Comparison of ENCODE assay signal across 8 cellular contexts in the genomic region with DNA sequence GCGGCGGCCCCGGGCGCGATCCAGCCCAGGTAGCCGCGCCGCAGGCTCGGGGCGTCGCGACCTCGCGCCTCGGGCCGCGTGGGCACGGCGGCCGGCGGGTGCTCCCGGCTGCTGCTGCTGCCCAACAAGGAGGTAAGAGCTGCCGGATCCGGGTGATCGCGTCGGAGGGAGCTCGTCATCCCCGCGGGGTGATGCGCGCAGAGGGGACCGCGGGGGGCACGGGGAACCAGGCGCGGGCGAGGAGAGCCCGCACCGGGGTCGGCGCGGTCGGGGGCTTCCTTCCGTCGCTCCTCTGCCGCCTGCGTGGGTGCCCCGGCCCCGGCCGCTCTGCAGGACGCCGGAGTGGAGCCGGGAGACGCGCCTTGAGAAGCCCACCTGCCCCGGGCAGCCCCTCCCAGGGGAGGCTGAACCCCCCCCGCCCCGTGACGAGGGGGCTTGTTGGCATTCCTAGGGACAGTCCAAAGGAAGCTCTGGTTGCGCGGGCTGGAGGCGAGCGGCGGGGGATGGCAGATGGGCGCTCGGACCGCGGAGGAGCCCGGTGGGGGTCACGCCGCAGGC.
DNase-seq lines count a peak whose midpoint lies in the region; ATAC-seq and TF ChIP-seq lines count a peak whose summit lies in the region.

No MANE protein-coding gene starts in this region.

- H3K36me3 ChIP-seq in esophagus (ENCODE audit: control insufficient read depth in 2 of 2, insufficient read depth in 2 of 2, low read length in 1 of 2) (no peaks in the 10 kb centered on the region), neuron (ENCODE audit: insufficient read depth, low read length) (no peaks in the 10 kb centered on the region)

- H3K4me1 ChIP-seq in esophagus (ENCODE audit: control insufficient read depth in 2 of 2, insufficient read depth in 2 of 2, low read length in 1 of 2) (peaks cover 0 to 9% of the 10 kb centered on the region in 2 donors), neuron (ENCODE audit: insufficient read depth, low read length) (peaks cover 18% of the 10 kb centered on the region)

- CTCF ChIA-PET in activated B cell treated with CpG ODN at 0.5 μM for 24 hours (lab: Charles Lee) = interaction anchor here (0.7 to 9.9 kb wide), 17 partner anchors 10 to 294 kb away, joined by 3 to 243 read pairs (median 10); no protein-coding TSS in a partner anchor

- 0% methylated on average over 42 to 72 of the region's 72 CpGs for WGBS in esophagus, 2 donors

- intact Hi-C loops in activated B cell treated with CpG ODN at 0.5 μM for 24 hours (cut with micrococcal nuclease) = loop anchor here (1.0 to 2.0 kb wide), 2 partner anchors 27 to 798 kb away; a partner anchor contains a TSS

- H3K27me3 ChIP-seq in esophagus (ENCODE audit: control insufficient read depth in 1 of 2, insufficient read depth in 2 of 2, low read length in 2 of 2) (no peaks in the 10 kb centered on the region), neuron (ENCODE audit: insufficient read depth, low read length) (no peaks in the 10 kb centered on the region)

- H3K36me3 Mint-ChIP-seq in activated B cell treated with CpG ODN at 0.5 μM for 24 hours (ENCODE audit: low read depth) = peaks cover 4% of the 10 kb centered on the region

- peak overlapping the region; percentile 83 for H3K4me3 Mint-ChIP-seq in activated B cell treated with CpG ODN at 0.5 μM for 24 hours

- peaks cover 55% of the 10 kb centered on the region for H3K4me1 Mint-ChIP-seq in activated B cell treated with CpG ODN at 0.5 μM for 24 hours

- TF ChIP-seq CTCF in activated B cell treated with CpG ODN at 0.5 μM for 24 hours (IDR thresholded peaks at IDR 0.05) = no peak

- ATAC-seq in GM18867 (IDR thresholded peaks at IDR 0.05; ENCODE audit: unreplicated experiment) (peak; percentile 12), HG02973 (IDR thresholded peaks at IDR 0.05; ENCODE audit: unreplicated experiment) (peak; percentile 3), activated B cell treated with CpG ODN at 0.5 μM for 24 hours (ENCODE audit: low read depth) (peak; percentile 6), HG03521 (IDR thresholded peaks at IDR 0.05; ENCODE audit: unreplicated experiment) (no peak)

- H3K4me3 ChIP-seq in esophagus (ENCODE audit: low read depth in 1 of 2, low read length in 2 of 2) (peak overlapping the region; percentile 70 to 94), neuron (ENCODE audit: low read length) (peak overlapping the region; percentile 85)

- peak overlapping the region; percentile 88 to 94 for H3K27ac ChIP-seq in esophagus (ENCODE audit: low read depth in 2 of 2, low read length in 1 of 2)

- H2AFZ ChIP-seq in neuron (ENCODE audit: low read depth, low read length) = peak overlapping the region; percentile 96

- H3K27me3 Mint-ChIP-seq in activated B cell treated with CpG ODN at 0.5 μM for 24 hours = no peaks in the 10 kb centered on the region

- H3K27ac Mint-ChIP-seq in activated B cell treated with CpG ODN at 0.5 μM for 24 hours = peak overlapping the region; percentile 46

- no peak for DNase-seq in activated B cell treated with CpG ODN at 0.5 μM for 24 hours
- no peak for DNase-seq in NCI-H2107 (lab: John Stamatoyannopoulos, UW)
- DNase-seq in DMS153 treated with DMSO at 0.1 percent for 48 hours (lab: John Stamatoyannopoulos, UW; ENCODE audit: unreplicated experiment) = no peak

- H3K9me3 Mint-ChIP-seq in activated B cell treated with CpG ODN at 0.5 μM for 24 hours = no peaks in the 10 kb centered on the region

- POLR2A ChIA-PET in activated B cell treated with CpG ODN at 0.5 μM for 24 hours (lab: Charles Lee) = interaction anchor here (0.7 to 4.7 kb wide), 32 partner anchors 8 to 798 kb away, joined by 3 to 63 read pairs (median 4); a partner anchor contains a TSS

- no peaks in the 10 kb centered on the region for H3K9me3 ChIP-seq in esophagus (ENCODE audit: control insufficient read depth in 2 of 2, insufficient read depth in 1 of 2, low read depth in 1 of 2, low read length in 1 of 2)
- no peaks in the 10 kb centered on the region for H3K9me3 ChIP-seq in neuron (ENCODE audit: low read length)
